39 cellular contexts compared by ENCODE assay signal in genomic region chr20:2538931-2539330, GRCh38. TPM values are rescaled to one million over a fixed set of nuclear protein-coding genes. Genes with fewer than 3 reads are reported as not detected.
DNase-seq lines count a peak whose midpoint lies in the region; ATAC-seq, FAIRE-seq and TF ChIP-seq lines count a peak whose summit lies in the region.
"Had no signal": no experiment of that assay in that cellular context is flagged by ENCODE, and none has a peak within 500 bp of the region (broad histone marks: within the 10 kb centered on the region; RNA-seq: fewer than 3 reads in every experiment).

No MANE protein-coding gene starts in this region.

- DNase-seq in HepG2 (ENCODE audit: low spot score) (no peak), right lobe of liver (no peak), occipital lobe (lab: John Stamatoyannopoulos, UW) (peak; percentile 36), HTR-8/SVneo (ENCODE audit: insufficient read length, low spot score) (no peak), natural killer cell (no peak), NCI-H510A (lab: John Stamatoyannopoulos, UW) (no peak)
- DNase-seq: activated CD4-positive, alpha-beta T cell treated with anti-CD3 and anti-CD28 coated beads for 48 hours; amniotic stem cell; DND-41; effector CD8-positive, alpha-beta T cell; GF-D8; glutamatergic neuron; islet precursor cell; Karpas-422; left ventricle myocardium superior; MV-4-11; naive thymus-derived CD4-positive, alpha-beta T cell; NCI-H146; NCI-H2171; NCI-H524; Peyer's patch; SIG-M5; stimulated activated CD4-positive, alpha-beta T cell treated with anti-CD3 and anti-CD28 coated beads, Interleukin-1b, Interleukin-23, amount 100 ng/mL, for 48 hours; stimulated activated naive CD4-positive, alpha-beta T cell treated with Interleukin-2 at 50 U/mL for 16 hours; T-cell; WERI-Rb-1 had no signal

- H3K4me1 Mint-ChIP-seq in natural killer cell: no peaks in the 10 kb centered on the region
- H3K4me1 Mint-ChIP-seq: activated naive CD4-positive, alpha-beta T cell treated with anti-CD3 and anti-CD28 coated beads, Interleukin-2, amount 50 U/mL, for 24 hours; naive thymus-derived CD4-positive, alpha-beta T cell; T-cell had no signal

- WGBS in HepG2 (ENCODE audit: low lambda C conversion rate): 28% methylated on average over 5 of the region's 5 CpGs
- WGBS in right lobe of liver (ENCODE audit: insufficient coverage, low coverage, low lambda C conversion rate, missing lambda C conversion rate): 47% methylated on average over 4 of the region's 5 CpGs

- H3K27me3 ChIP-seq in HepG2 (ENCODE audit: control insufficient read depth in 1 of 2, insufficient read depth in 2 of 2, low read length in 2 of 2) (peaks cover 12 to 47% of the 10 kb centered on the region in 2 experiments; a peak in 4 of 5 replicates), right lobe of liver (no peaks in the 10 kb centered on the region), layer of hippocampus (ENCODE audit: control insufficient read depth, insufficient read depth, low read length) (no peaks in the 10 kb centered on the region)
- H3K27me3 ChIP-seq: ovary, Peyer's patch, right atrium auricular region had no signal

- no peak overlapping the region for H3K4me3 Mint-ChIP-seq in natural killer cell
- H3K4me3 Mint-ChIP-seq: activated naive CD4-positive, alpha-beta T cell treated with anti-CD3 and anti-CD28 coated beads, Interleukin-2, amount 50 U/mL, for 24 hours; mesothelial cell of epicardium; naive thymus-derived CD4-positive, alpha-beta T cell; T-cell had no signal

- BruUV-seq in HepG2 (replicated peaks; lab: Mats Ljungman, UMichigan): no TSS peak

- TF ChIP-seq POLR2A in HepG2 (IDR thresholded peaks at IDR 0.05; ENCODE audit: insufficient read depth in 1 of 2, low read depth in 2 of 2, low read length in 2 of 2) (no peak), right lobe of liver (IDR thresholded peaks at IDR 0.05) (no peak)

- H3K27ac ChIP-seq in HepG2 (ENCODE audit: extremely low read length, insufficient read depth, low read length) (no peak overlapping the region), right lobe of liver (no peak overlapping the region), layer of hippocampus (ENCODE audit: low read depth, low read length) (peak overlapping the region; percentile 77)
- H3K27ac ChIP-seq: HL-60, Peyer's patch, right atrium auricular region, thoracic aorta, WERI-Rb-1 had no signal

- no peaks in the 10 kb centered on the region for H4K20me1 ChIP-seq in HepG2 (ENCODE audit: insufficient read depth, low read length)

- H3K4me3 ChIP-seq in HepG2 (replicated peaks in 1 of 3; ENCODE audit: insufficient read depth in 1 of 3, low read depth in 2 of 3, low read length in 3 of 3) (no peak overlapping the region), right lobe of liver (no peak overlapping the region)
- H3K4me3 ChIP-seq: HAP-1, ovary, Peyer's patch, right atrium auricular region, thoracic aorta had no signal

- intact Hi-C loops in HepG2 (cut with micrococcal nuclease; ENCODE audit: unreplicated experiment) (no loop called here), right lobe of liver (cut with DNase I) (loop anchor here in 1 of 2 donors (10.0 kb wide), 1 partner anchor 106 kb away; no protein-coding TSS in a partner anchor), natural killer cell (cut with micrococcal nuclease) (no loop called here)

- no peak overlapping the region for H3K27ac Mint-ChIP-seq in natural killer cell
- H3K27ac Mint-ChIP-seq: activated naive CD4-positive, alpha-beta T cell treated with anti-CD3 and anti-CD28 coated beads, Interleukin-2, amount 50 U/mL, for 24 hours; activated T-helper 2 cell treated with anti-CD3 and anti-CD28 coated beads, Interferon-gamma antibody, Interleukin-2, Interleukin-4, amounts not matched to agents 10 μg/mL and 5 μg/mL and 100 μg/mL, durations not matched to agents 14 hours and 24 hours and 36 hours; mesothelial cell of epicardium; naive thymus-derived CD4-positive, alpha-beta T cell; T-cell had no signal

- FAIRE-seq in HepG2 (lab: Jason Lieb, UNC): no peak
- no peak for FAIRE-seq in HTR-8/SVneo (lab: Jason Lieb, UNC)
- FAIRE-seq: colon, urothelium cell line had no signal

- in situ Hi-C loops in HepG2 (cut with HindIII; ENCODE audit: extremely low pct_ligation_motif_present, low pct_unique_long_range_greater_than_20kb): no loop called here

- TF ChIP-seq CTCF in HepG2 (CRISPR knock-in tag; IDR thresholded peaks at IDR 0.05): no peak
- TF ChIP-seq CTCF in right lobe of liver (IDR thresholded peaks at IDR 0.05): no peak
- no peak for TF ChIP-seq CTCF in natural killer cell (IDR thresholded peaks at IDR 0.05)

- ATAC-seq in HepG2 (no peak), right lobe of liver (no peak), HG03342 (IDR thresholded peaks at IDR 0.05; ENCODE audit: unreplicated experiment) (no peak), natural killer cell (no peak)
- ATAC-seq: left ventricle myocardium superior; naive thymus-derived CD4-positive, alpha-beta T cell; T-cell had no signal

- CTCF ChIA-PET in HepG2 (lab: Yijun Ruan, JAX; ENCODE audit: low intra/inter-chr PET ratio, low total read pairs): no interaction called here

- peaks cover 30 to 43% of the 10 kb centered on the region in 2 donors for H3K27me3 Mint-ChIP-seq in natural killer cell (ENCODE audit: low read depth in 2 of 2)

- H2AFZ ChIP-seq in HepG2 (ENCODE audit: low read length): no peak overlapping the region

- TF ChIP-seq RAD21 in HepG2 (CRISPR knock-in tag; IDR thresholded peaks at IDR 0.05): no peak

- H3K9me3 ChIP-seq in HepG2 (ENCODE audit: low read length) (no peaks in the 10 kb centered on the region), right lobe of liver (no peaks in the 10 kb centered on the region)
- H3K9me3 ChIP-seq: HAP-1, ovary, Peyer's patch, right atrium auricular region, thoracic aorta had no signal

- TF ChIP-seq EP300 in HepG2 (IDR thresholded peaks at IDR 0.05; ENCODE audit: low read depth in 2 of 2, low read length in 2 of 2): no peak
- no peak for TF ChIP-seq EP300 in HepG2 (CRISPR knock-in tag; IDR thresholded peaks at IDR 0.05; ENCODE audit: borderline replicate concordance)

- H3K9me3 Mint-ChIP-seq in natural killer cell: no peaks in the 10 kb centered on the region
- H3K9me3 Mint-ChIP-seq: activated naive CD4-positive, alpha-beta T cell treated with anti-CD3 and anti-CD28 coated beads, Interleukin-2, amount 50 U/mL, for 24 hours; activated T-helper 2 cell treated with anti-CD3 and anti-CD28 coated beads, Interferon-gamma antibody, Interleukin-2, Interleukin-4, amounts not matched to agents 10 μg/mL and 5 μg/mL and 100 μg/mL, durations not matched to agents 14 hours and 24 hours and 36 hours; mesothelial cell of epicardium; naive thymus-derived CD4-positive, alpha-beta T cell; T-cell had no signal

- POLR2A ChIA-PET in HepG2 (lab: Yijun Ruan, JAX): interaction anchor here (1.2 to 2.5 kb wide), 3 partner anchors 14 to 113 kb away, joined by 8 to 11 read pairs (median 9); partner anchors contain the start of genes NOP56 and SNRPB

- no peaks in the 10 kb centered on the region for H3K79me2 ChIP-seq in HepG2 (ENCODE audit: insufficient read depth, low read length)

- H3K4me2 ChIP-seq in HepG2 (ENCODE audit: low read depth, low read length): 0 out of 2 replicates have a peak overlapping the region, but pooled peaks have one; percentile 3

- H3K9ac ChIP-seq in HepG2 (ENCODE audit: insufficient read depth, low read depth, low read length): no peak overlapping the region

- H3K36me3 ChIP-seq in HepG2 (replicated peaks in 1 of 2; ENCODE audit: control insufficient read depth in 1 of 2, insufficient read depth in 2 of 2, low read length in 2 of 2) (no peaks in the 10 kb centered on the region), right lobe of liver (no peaks in the 10 kb centered on the region)
- H3K36me3 ChIP-seq: HAP-1, ovary, Peyer's patch, right atrium auricular region, thoracic aorta, WERI-Rb-1 had no signal

- H3K4me1 ChIP-seq in HepG2 (ENCODE audit: insufficient read depth, low read length): peaks cover 26% of the 10 kb centered on the region
- no peaks in the 10 kb centered on the region for H3K4me1 ChIP-seq in right lobe of liver
- H3K4me1 ChIP-seq: HAP-1, Peyer's patch had no signal

- H3K36me3 Mint-ChIP-seq in natural killer cell: no peaks in the 10 kb centered on the region
- H3K36me3 Mint-ChIP-seq: activated naive CD4-positive, alpha-beta T cell treated with anti-CD3 and anti-CD28 coated beads, Interleukin-2, amount 50 U/mL, for 24 hours; mesothelial cell of epicardium; naive thymus-derived CD4-positive, alpha-beta T cell; T-cell had no signal

RNA-seq across cellular contexts. Expression of gene TMC2, which starts 2.6 kb away (rescaled TPM):
- total RNA-seq in HepG2 (2016; rRNA removed; fragmentation: Illumina TruSeq; extraction: Trizol) (not detected in 2 replicates), right lobe of liver (not detected), occipital lobe (1.7 TPM), natural killer cell (1 to 10 TPM in 1 of 3 donors, under 1 TPM in 1, not detected in 1; 0.94 to 1.3 TPM)
- total RNA-seq in HepG2 (2016; cell fraction: cytosol; rRNA removed; fragmentation: Illumina TruSeq; extraction: Trizol; ENCODE audit: low read depth): not detected in 2 replicates
- total RNA-seq in HepG2 (2016; cell fraction: insoluble cytoplasmic fraction; rRNA removed; fragmentation: Illumina TruSeq; extraction: Trizol): 0.04 TPM in 1 of 2 replicates, not detected in the other
- total RNA-seq in HepG2 (2016; cell fraction: membrane; rRNA removed; fragmentation: Illumina TruSeq; extraction: Trizol): not detected in 2 replicates
- total RNA-seq in HepG2 (2016; cell fraction: nucleus; rRNA removed; fragmentation: Illumina TruSeq; extraction: Trizol): not detected in 2 replicates
- polyA plus RNA-seq in HepG2 (2011; rRNA removed): 0.03 TPM in 1 of 2 replicates, not detected in the other
- polyA plus RNA-seq in HepG2 (2011; cell fraction: cytosol; rRNA removed): not detected in 2 replicates
- not detected in 2 replicates for polyA plus RNA-seq in HepG2 (2011; cell fraction: nucleus; rRNA removed)
- 0.07 TPM in 1 of 2 replicates, not detected in the other for polyA plus RNA-seq in HepG2 (2012)
- not detected in 2 replicates for polyA plus RNA-seq in HepG2 (2016; cell fraction: cytosol; fragmentation: Illumina TruSeq; extraction: Trizol; ENCODE audit: low read depth)
- polyA plus RNA-seq in HepG2 (2016; cell fraction: insoluble cytoplasmic fraction; fragmentation: Illumina TruSeq; extraction: Trizol; ENCODE audit: low read depth): not detected in 2 replicates
- polyA plus RNA-seq in HepG2 (2016; cell fraction: membrane; fragmentation: Illumina TruSeq; extraction: Trizol; ENCODE audit: low read depth): not detected in 2 replicates
- polyA plus RNA-seq in HepG2 (2016; cell fraction: nucleus; fragmentation: Illumina TruSeq; extraction: Trizol; ENCODE audit: insufficient read depth, low read depth): not detected in 2 replicates
- polyA minus RNA-seq in HepG2 (2011; rRNA and poly(A)+ RNA removed; ENCODE audit: low replicate concordance): not detected in 2 replicates
- not detected in 2 replicates for polyA minus RNA-seq in HepG2 (2011; cell fraction: cytosol; rRNA and poly(A)+ RNA removed)
- not detected in 2 replicates for polyA minus RNA-seq in HepG2 (2011; cell fraction: nucleus; rRNA and poly(A)+ RNA removed)
- total RNA-seq: A172; activated T-helper 2 cell treated with anti-CD3 and anti-CD28 coated beads, Interferon-gamma antibody, Interleukin-2, Interleukin-4, amounts not matched to agents 10 μg/mL and 5 μg/mL and 100 μg/mL, durations not matched to agents 14 hours and 24 hours and 36 hours; right atrium auricular region; T-cell; thoracic aorta had no signal
- polyA plus RNA-seq: naive thymus-derived CD4-positive, alpha-beta T cell had no signal

RNA-seq across cellular contexts. Expression of gene ZNF343, which starts 30.2 kb away (rescaled TPM):
- total RNA-seq in HepG2 (2016; rRNA removed; fragmentation: Illumina TruSeq; extraction: Trizol) (22.1 and 28.8 TPM in 2 replicates), right lobe of liver (1 to 10 TPM; 3.9 to 7.3 (median 6.0) TPM), occipital lobe (11.5 TPM), natural killer cell (10 to 100 TPM in 1 of 3 donors, 1 to 10 TPM in 2; 8.1 to 12.3 (median 8.6) TPM)
- 4.5 and 6.2 TPM in 2 replicates for total RNA-seq in HepG2 (2016; cell fraction: cytosol; rRNA removed; fragmentation: Illumina TruSeq; extraction: Trizol; ENCODE audit: low read depth)
- total RNA-seq in HepG2 (2016; cell fraction: insoluble cytoplasmic fraction; rRNA removed; fragmentation: Illumina TruSeq; extraction: Trizol): 22.4 and 26.5 TPM in 2 replicates
- total RNA-seq in HepG2 (2016; cell fraction: membrane; rRNA removed; fragmentation: Illumina TruSeq; extraction: Trizol): 15.3 and 17.5 TPM in 2 replicates
- total RNA-seq in HepG2 (2016; cell fraction: nucleus; rRNA removed; fragmentation: Illumina TruSeq; extraction: Trizol): 21.9 and 23.7 TPM in 2 replicates
- polyA plus RNA-seq in HepG2 (2011; rRNA removed): 16.4 and 17.0 TPM in 2 replicates
- 8.7 and 11.5 TPM in 2 replicates for polyA plus RNA-seq in HepG2 (2011; cell fraction: cytosol; rRNA removed)
- 27.9 and 31.1 TPM in 2 replicates for polyA plus RNA-seq in HepG2 (2011; cell fraction: nucleus; rRNA removed)
- 13.6 and 14.9 TPM in 2 replicates for polyA plus RNA-seq in HepG2 (2012)
- 2.1 and 3.0 TPM in 2 replicates for polyA plus RNA-seq in HepG2 (2016; cell fraction: cytosol; fragmentation: Illumina TruSeq; extraction: Trizol; ENCODE audit: low read depth)
- polyA plus RNA-seq in HepG2 (2016; cell fraction: insoluble cytoplasmic fraction; fragmentation: Illumina TruSeq; extraction: Trizol; ENCODE audit: low read depth): 18.9 and 19.0 TPM in 2 replicates
- 4.9 and 6.7 TPM in 2 replicates for polyA plus RNA-seq in HepG2 (2016; cell fraction: membrane; fragmentation: Illumina TruSeq; extraction: Trizol; ENCODE audit: low read depth)
- 40.2 and 44.5 TPM in 2 replicates for polyA plus RNA-seq in HepG2 (2016; cell fraction: nucleus; fragmentation: Illumina TruSeq; extraction: Trizol; ENCODE audit: insufficient read depth, low read depth)
- polyA minus RNA-seq in HepG2 (2011; rRNA and poly(A)+ RNA removed; ENCODE audit: low replicate concordance): 8.3 and 15.8 TPM in 2 replicates
- polyA minus RNA-seq in HepG2 (2011; cell fraction: cytosol; rRNA and poly(A)+ RNA removed): 10.1 and 14.8 TPM in 2 replicates
- polyA minus RNA-seq in HepG2 (2011; cell fraction: nucleus; rRNA and poly(A)+ RNA removed): 21.9 and 37.8 TPM in 2 replicates
